In genomic region chr2:208062113-208062512, GRCh38 we compare ENCODE assay signal across 1 cellular context.
TF ChIP-seq lines count a peak whose summit lies in the region.

No MANE protein-coding gene starts in this region.

TF ChIP-seq in K562, 482 proteins besides CTCF, POLR2A, EP300 and RAD21 (continued from another document and continues in another):
- no peak for TF ChIP-seq ZNF318 (IDR thresholded peaks at IDR 0.05; ENCODE audit: borderline replicate concordance in 1 of 2, low read depth in 1 of 2)
- TF ChIP-seq C11orf30 (IDR thresholded peaks at IDR 0.05; ENCODE audit: low read depth), result peak; percentile 20; the same call in 1 of the 2 replicates
- no peak for TF ChIP-seq IFI16 (CRISPR knock-in tag; IDR thresholded peaks at IDR 0.05)
- no peak for TF ChIP-seq ZBTB9 (CRISPR knock-in tag; IDR thresholded peaks at IDR 0.05)
- TF ChIP-seq CBFA2T3 (IDR thresholded peaks at IDR 0.05), result peak; percentile 79
- TF ChIP-seq SMARCA4 (IDR thresholded peaks at IDR 0.05), result peak; percentile 78
- TF ChIP-seq U2AF2 (optimal IDR thresholded peaks at IDR 0.05; ENCODE audit: low read depth, low read length), result no peak
- TF ChIP-seq ZC3H8 (IDR thresholded peaks at IDR 0.05), result no peak
- no peak for TF ChIP-seq SP2 (IDR thresholded peaks at IDR 0.05; ENCODE audit: extremely low read depth, low read depth, low read length, poor library complexity, severe bottlenecking)
- no peak for TF ChIP-seq DLX4 (CRISPR knock-in tag; IDR thresholded peaks at IDR 0.05)
- TF ChIP-seq PCBP1 (IDR thresholded peaks at IDR 0.05; ENCODE audit: low read depth, low read length, poor library complexity, severe bottlenecking), result no peak
- no peak for TF ChIP-seq E2F8 (IDR thresholded peaks at IDR 0.05; ENCODE audit: low read depth, partially characterized antibody)
- no peak for TF ChIP-seq MYNN (IDR thresholded peaks at IDR 0.05)
- no peak for TF ChIP-seq MYNN (CRISPR knock-in tag; IDR thresholded peaks at IDR 0.05)
- peak; percentile 79 for TF ChIP-seq TEAD4 (IDR thresholded peaks at IDR 0.05; ENCODE audit: low read length)
- no peak for TF ChIP-seq TEAD4 (CRISPR knock-in tag; IDR thresholded peaks at IDR 0.05; ENCODE audit: borderline replicate concordance)
- TF ChIP-seq ARHGAP35 (IDR thresholded peaks at IDR 0.05; ENCODE audit: partially characterized antibody), result no peak
- TF ChIP-seq POLR2AphosphoS2 (IDR thresholded peaks at IDR 0.05; ENCODE audit: low read length), result no peak
- no peak for TF ChIP-seq FOXA1 (IDR thresholded peaks at IDR 0.05; ENCODE audit: borderline replicate concordance)
- TF ChIP-seq ZNF224 (CRISPR knock-in tag; IDR thresholded peaks at IDR 0.05), result no peak
- TF ChIP-seq FOSL1 (tag; conservative IDR thresholded peaks at IDR 0.05), result peak; percentile 83
- no peak for TF ChIP-seq L3MBTL2 (IDR thresholded peaks at IDR 0.05)
- TF ChIP-seq NFIC (IDR thresholded peaks at IDR 0.05), result 0 out of 2 replicates have a peak, but pooled peaks have one; percentile 9
- no peak for TF ChIP-seq HMGXB4 (CRISPR knock-in tag; IDR thresholded peaks at IDR 0.05)
- no peak for TF ChIP-seq CC2D1A (IDR thresholded peaks at IDR 0.05)
- TF ChIP-seq SAP30 (IDR thresholded peaks at IDR 0.05; ENCODE audit: borderline replicate concordance, insufficient read depth, low read depth, low read length, poor library complexity, severe bottlenecking), result no peak
- TF ChIP-seq SMAD1 (IDR thresholded peaks at IDR 0.05; ENCODE audit: low read depth, low read length, partially characterized antibody), result no peak
- no peak for TF ChIP-seq MAX (CRISPR knock-in tag; IDR thresholded peaks at IDR 0.05)
- TF ChIP-seq MYBL2 (IDR thresholded peaks at IDR 0.05; ENCODE audit: low read depth), result no peak
- no peak for TF ChIP-seq MYBL2 (CRISPR knock-in tag; IDR thresholded peaks at IDR 0.05; ENCODE audit: borderline replicate concordance)
- TF ChIP-seq HIVEP1 (CRISPR knock-in tag; IDR thresholded peaks at IDR 0.05), result no peak
- no peak for TF ChIP-seq ZNF232 (CRISPR knock-in tag; IDR thresholded peaks at IDR 0.05)
- no peak for TF ChIP-seq ZNF24 (IDR thresholded peaks at IDR 0.05)
- peak; percentile 67 for TF ChIP-seq CBFA2T2 (conservative IDR thresholded peaks at IDR 0.05)
- TF ChIP-seq SMC3 (conservative IDR thresholded peaks at IDR 0.05; ENCODE audit: insufficient read depth, low read depth, low read length), result no peak
- TF ChIP-seq CREBBP (IDR thresholded peaks at IDR 0.05; ENCODE audit: low read depth, low read length), result no peak
- TF ChIP-seq ZNF23 (CRISPR knock-in tag; IDR thresholded peaks at IDR 0.05), result no peak
- TF ChIP-seq PML (IDR thresholded peaks at IDR 0.05; ENCODE audit: low read length), result 0 out of 2 replicates have a peak, but pooled peaks have one; percentile 37
- peak; percentile 58; the same call in 1 of the 2 replicates for TF ChIP-seq SMARCC2 (IDR thresholded peaks at IDR 0.05; ENCODE audit: low read depth)
- peak; percentile 58; the same call in 1 of the 2 replicates for TF ChIP-seq GATAD2B (IDR thresholded peaks at IDR 0.05; ENCODE audit: borderline replicate concordance)
- no peak for TF ChIP-seq CBX8 (IDR thresholded peaks at IDR 0.05; ENCODE audit: borderline replicate concordance, extremely low read depth, low read depth, low read length, poor library complexity, severe bottlenecking)
- TF ChIP-seq ZSCAN32 (CRISPR knock-in tag; IDR thresholded peaks at IDR 0.05), result no peak
- peak; percentile 79 for TF ChIP-seq JUND (IDR thresholded peaks at IDR 0.05; ENCODE audit: borderline replicate concordance, low read depth, low read length)
- peak; percentile 38; the same call in 1 of the 3 replicates for TF ChIP-seq JUND (tag; IDR thresholded peaks at IDR 0.05; ENCODE audit: borderline replicate concordance, low read depth, low read length)
- no peak for TF ChIP-seq USF2 (CRISPR knock-in tag; IDR thresholded peaks at IDR 0.05)
- no peak for TF ChIP-seq E2F1 (CRISPR knock-in tag; IDR thresholded peaks at IDR 0.05)
- no peak for TF ChIP-seq NR1H2 (CRISPR knock-in tag; IDR thresholded peaks at IDR 0.05)
